17 cellular contexts compared by ENCODE assay signal in genomic region chr20:58655328-58656094, GRCh38. TPM values are rescaled to one million over a fixed set of nuclear protein-coding genes. Genes with fewer than 3 reads are reported as not detected.
DNase-seq lines count a peak whose midpoint lies in the region; ATAC-seq, FAIRE-seq and TF ChIP-seq lines count a peak whose summit lies in the region.
"Had no signal": no experiment of that assay in that cellular context is flagged by ENCODE, and none has a peak within 500 bp of the region (broad histone marks: within the 10 kb centered on the region; RNA-seq: fewer than 3 reads in every experiment).

No MANE protein-coding gene starts in this region.

- H3K4me3 Mint-ChIP-seq in T-helper 2 cell treated with Interferon-gamma antibody and Interleukin-4, amounts not matched to agents 5 μg/mL and 100 μg/mL, for 36 hours: peak overlapping the region; percentile 78
- H3K4me3 Mint-ChIP-seq in neural crest cell: peak overlapping the region; percentile 68

- no peaks in the 10 kb centered on the region for H3K27me3 Mint-ChIP-seq in T-helper 2 cell treated with Interferon-gamma antibody and Interleukin-4, amounts not matched to agents 5 μg/mL and 100 μg/mL, for 36 hours (ENCODE audit: low read depth)
- H3K27me3 Mint-ChIP-seq in neural crest cell (ENCODE audit: low read depth): no peaks in the 10 kb centered on the region

- H3K4me1 ChIP-seq in Loucy (ENCODE audit: insufficient read depth, low read length, poor library complexity, severe bottlenecking): peaks cover 64% of the 10 kb centered on the region
- H3K4me1 ChIP-seq in GM12878 (ENCODE audit: control insufficient read depth, insufficient read depth, low read length): peaks cover 8% of the 10 kb centered on the region

- H3K36me3 ChIP-seq in Loucy (ENCODE audit: insufficient read depth, low read length) (no peaks in the 10 kb centered on the region), GM12878 (ENCODE audit: control insufficient read depth in 2 of 2, insufficient read depth in 2 of 2, low read length in 1 of 2) (peaks cover 0 to 13% of the 10 kb centered on the region in 2 experiments; a peak in 2 of 4 replicates)

- H3K4me1 Mint-ChIP-seq in T-helper 2 cell treated with Interferon-gamma antibody and Interleukin-4, amounts not matched to agents 5 μg/mL and 100 μg/mL, for 36 hours (ENCODE audit: low read depth): peaks cover 46% of the 10 kb centered on the region
- H3K4me1 Mint-ChIP-seq in neural crest cell: peaks cover 47% of the 10 kb centered on the region

- H3K79me2 ChIP-seq in Loucy (ENCODE audit: insufficient read depth, low read length) (peaks cover 94% of the 10 kb centered on the region), GM12878 (ENCODE audit: control insufficient read depth, insufficient read depth, low read length) (peaks cover 96% of the 10 kb centered on the region)

- in situ Hi-C loops in GM12878 (cut with MboI): loop anchor here (10.0 to 25.0 kb wide), 3 partner anchors 261 to 1268 kb away; partner anchors contain the start of genes PRELID3B and RBM38

- CTCF ChIA-PET in GM12878 (lab: Yijun Ruan, JAX): interaction anchor here (1.0 to 2.0 kb wide), 4 partner anchors 8 to 418 kb away, joined by 3 to 7 read pairs (median 4); no protein-coding TSS in a partner anchor

- DNase-seq in T-helper 2 cell treated with Interferon-gamma antibody and Interleukin-4, amounts not matched to agents 5 μg/mL and 100 μg/mL, for 36 hours (ENCODE audit: low spot score): no peak
- no peak for DNase-seq in T-helper 2 cell
- no peak for DNase-seq in GM12878 (ENCODE audit: low read depth, low spot score)
- no peak for DNase-seq in neural crest cell (ENCODE audit: low read depth, low spot score)
- DNase-seq in effector CD8-positive, alpha-beta T cell (lab: John Stamatoyannopoulos, UW): no peak
- no peak for DNase-seq in NCI-H2171 (lab: John Stamatoyannopoulos, UW)
- no peak for DNase-seq in NCI-H82 treated with DMSO at 0.1 percent for 48 hours (lab: John Stamatoyannopoulos, UW; ENCODE audit: unreplicated experiment)
- DNase-seq: activated CD8-positive, alpha-beta memory T cell treated with anti-CD3 and anti-CD28 coated beads, Interleukin-2, amount 50 U/mL, for 4 hours; DMS153; kidney; NCI-H1105; occipital lobe; stimulated activated naive CD4-positive, alpha-beta T cell treated with Interleukin-2 at 50 U/mL for 16 hours; SW 1271 had no signal

- no peaks in the 10 kb centered on the region for H3F3A ChIP-seq in Loucy (ENCODE audit: low read depth)

- no peak for FAIRE-seq in GM12878 (lab: Jason Lieb, UNC)
- FAIRE-seq: A204.1, kidney had no signal

- TF ChIP-seq CTCF in Loucy (conservative IDR thresholded peaks at IDR 0.05; ENCODE audit: low read length) (no peak), GM12878 (IDR thresholded peaks at IDR 0.05 in 2 of 3, conservative IDR thresholded peaks at IDR 0.05 in 1 of 3; ENCODE audit: control insufficient read depth in 2 of 3, extremely low read depth in 1 of 3, insufficient read depth in 1 of 3, low read depth in 3 of 3, low read length in 3 of 3) (no peak), neural crest cell (conservative IDR thresholded peaks at IDR 0.05) (no peak)

- peak overlapping the region; percentile 23 for H3K27ac Mint-ChIP-seq in T-helper 2 cell treated with Interferon-gamma antibody and Interleukin-4, amounts not matched to agents 5 μg/mL and 100 μg/mL, for 36 hours
- H3K27ac Mint-ChIP-seq in neural crest cell (ENCODE audit: unreplicated experiment): no peak overlapping the region

- no peaks in the 10 kb centered on the region for H3K9me3 ChIP-seq in Loucy (ENCODE audit: insufficient read depth, low read depth, low read length)
- H3K9me3 ChIP-seq in GM12878 (replicated peaks; ENCODE audit: control insufficient read depth, insufficient read depth, low read length): no peaks in the 10 kb centered on the region

- no peak for TF ChIP-seq POLR2A in GM12878 (IDR thresholded peaks at IDR 0.05; ENCODE audit: low read depth, low read length)

- H3K27ac ChIP-seq in GM12878 (ENCODE audit: control insufficient read depth, insufficient read depth): peak overlapping the region; percentile 43; the same call in 1 of the 2 replicates
- H3K27ac ChIP-seq: HL-60 had no signal

- H4K20me1 ChIP-seq in Loucy (ENCODE audit: insufficient read depth, low read length, poor library complexity, severe bottlenecking): peaks cover 87% of the 10 kb centered on the region
- H4K20me1 ChIP-seq in GM12878 (ENCODE audit: control insufficient read depth, insufficient read depth): no peaks in the 10 kb centered on the region

- no peak overlapping the region for H2AFZ ChIP-seq in Loucy (ENCODE audit: low read length)
- no peak overlapping the region for H2AFZ ChIP-seq in GM12878 (ENCODE audit: control insufficient read depth, low read depth, low read length)

- H3K4me3 ChIP-seq in Loucy (ENCODE audit: low read length, poor library complexity, severe bottlenecking) (peak overlapping the region; percentile 91), GM12878 (peak overlapping the region; percentile 53)

- no peak for ATAC-seq in GM12878

- no peaks in the 10 kb centered on the region for H3K9me3 Mint-ChIP-seq in T-helper 2 cell treated with Interferon-gamma antibody and Interleukin-4, amounts not matched to agents 5 μg/mL and 100 μg/mL, for 36 hours
- H3K9me3 Mint-ChIP-seq in neural crest cell: no peaks in the 10 kb centered on the region

- H3K36me3 Mint-ChIP-seq in T-helper 2 cell treated with Interferon-gamma antibody and Interleukin-4, amounts not matched to agents 5 μg/mL and 100 μg/mL, for 36 hours (ENCODE audit: low read depth): peaks cover 49% of the 10 kb centered on the region
- H3K36me3 Mint-ChIP-seq in neural crest cell (ENCODE audit: low read depth): no peaks in the 10 kb centered on the region

- WGBS in GM12878 (ENCODE audit: insufficient coverage, insufficient replicate concordance, low lambda C conversion rate, missing lambda C conversion rate): 81% methylated on average over 6 of the region's 6 CpGs

- POLR2A ChIA-PET in GM12878 (lab: Charles Lee): interaction anchor here (0.5 to 1.2 kb wide), 3 partner anchors 11 to 404 kb away, joined by 3 read pairs; no protein-coding TSS in a partner anchor

- intact Hi-C loops in GM12878 (cut with micrococcal nuclease; ENCODE audit: unreplicated experiment): loop anchor here (10.0 kb wide), 3 partner anchors 329 to 379 kb away; partner anchors contain the start of genes ATP5F1E, NELFCD and RAB22A

- no peak for TF ChIP-seq EP300 in GM12878 (IDR thresholded peaks at IDR 0.05; ENCODE audit: borderline replicate concordance in 1 of 2, control insufficient read depth in 1 of 2, low read depth in 2 of 2, low read length in 2 of 2)

- no TSS peak for BruUV-seq in GM12878 (replicated peaks; lab: Mats Ljungman, UMichigan)

- H3K4me2 ChIP-seq in Loucy (ENCODE audit: low read depth, low read length, poor library complexity, severe bottlenecking) (peak overlapping the region; percentile 95), GM12878 (ENCODE audit: control insufficient read depth, insufficient read depth) (peak overlapping the region; percentile 83)

- H3K27me3 ChIP-seq in Loucy (ENCODE audit: insufficient read depth, low read length, poor library complexity, severe bottlenecking): no peaks in the 10 kb centered on the region
- no peaks in the 10 kb centered on the region for H3K27me3 ChIP-seq in GM12878 (replicated peaks in 1 of 2; ENCODE audit: control insufficient read depth in 2 of 2, insufficient read depth in 2 of 2, low read length in 1 of 2)

- TF ChIP-seq RAD21 in GM12878 (IDR thresholded peaks at IDR 0.05; ENCODE audit: insufficient read depth, low read depth, low read length): no peak

- H3K9me2 ChIP-seq in Loucy (replicated peaks; ENCODE audit: low read depth, low read length): no peaks in the 10 kb centered on the region

- peak overlapping the region; percentile 91 for H3K9ac ChIP-seq in Loucy (ENCODE audit: low read depth, low read length, poor library complexity, severe bottlenecking)
- peak overlapping the region; percentile 46 for H3K9ac ChIP-seq in GM12878 (ENCODE audit: control insufficient read depth, insufficient read depth, low read length)

- RAD21 ChIA-PET in GM12878 (lab: Charles Lee; ENCODE audit: unreplicated experiment): interaction anchor here (1.1 kb wide), 1 partner anchor 197 kb away, joined by 3 read pairs; no protein-coding TSS in a partner anchor

- SMC1A ChIA-PET in GM12878 (lab: Charles Lee; ENCODE audit: uncharacterized antibody, unreplicated experiment): interaction anchor here (0.6 to 3.1 kb wide), 7 partner anchors 9 to 420 kb away, joined by 3 to 17 read pairs (median 3); no protein-coding TSS in a partner anchor

RNA-seq across cellular contexts. Expression of gene STX16, which starts 4.4 kb away (rescaled TPM):
- total RNA-seq in GM12878 (2013; cell fraction: nucleolus; rRNA removed): 111 and 113 TPM in 2 replicates
- 18.7 and 22.8 TPM in 2 replicates for total RNA-seq in GM12878 (2014; rRNA removed)
- total RNA-seq in GM12878 (2014; rRNA removed; fragmentation: Illumina TruSeq; extraction: Trizol): 21.7 and 22.4 TPM in 2 replicates
- 44.9 and 49.4 TPM in 2 replicates for total RNA-seq in GM12878 (2021)
- 36.0 TPM for polyA plus RNA-seq in GM12878 (2011; ENCODE audit: low read depth)
- 66.6 and 83.2 TPM in 2 replicates for polyA plus RNA-seq in GM12878 (2011; rRNA removed)
- polyA plus RNA-seq in GM12878 (2011; cell fraction: cytosol; rRNA removed): 46.1 and 49.4 TPM in 2 replicates
- polyA plus RNA-seq in GM12878 (2011; cell fraction: nucleus; rRNA removed): 110 and 121 TPM in 2 replicates
- polyA plus RNA-seq in GM12878 (2012): 51.8 and 60.4 TPM in 2 replicates
- polyA plus RNA-seq in GM12878 (2014; fragmentation: Illumina TruSeq; extraction: Trizol): 54.4 and 66.8 TPM in 2 replicates
- 10 to 100 TPM in 1 of 2 experiments, 1 to 10 TPM in 1; 6.3 to 11.1 TPM for polyA plus RNA-seq in GM12878 (2014; fragmentation: Nextera tagmentation; extraction: Ambion mirVana)
- polyA plus RNA-seq in GM12878 (2014; rRNA removed): 64.3 and 68.4 TPM in 2 replicates
- polyA plus RNA-seq in GM12878 (2016; fragmentation: Nextera tagmentation; extraction: Ambion mirVana): 10 to 100 TPM; 34.9 to 36.7 TPM
- polyA minus RNA-seq in GM12878 (2011; rRNA and poly(A)+ RNA removed): 24.7 and 43.2 TPM in 2 replicates
- 8.6 and 18.4 TPM in 2 replicates for polyA minus RNA-seq in GM12878 (2011; cell fraction: cytosol; rRNA and poly(A)+ RNA removed)
- 21.6 and 32.1 TPM in 2 replicates for polyA minus RNA-seq in GM12878 (2011; cell fraction: nucleus; rRNA and poly(A)+ RNA removed)
- 57.3 and 58.7 TPM in 2 replicates for total RNA-seq in neural crest cell

RNA-seq across cellular contexts. Expression of gene NPEPL1, which starts 37.1 kb away (rescaled TPM):
- 28.9 and 36.2 TPM in 2 replicates for total RNA-seq in GM12878 (2013; cell fraction: nucleolus; rRNA removed)
- total RNA-seq in GM12878 (2014; rRNA removed) (12.2 and 14.1 TPM in 2 replicates), GM12878 (2014; rRNA removed; fragmentation: Illumina TruSeq; extraction: Trizol) (8.0 and 9.0 TPM in 2 replicates), GM12878 (2021) (19.5 and 21.3 TPM in 2 replicates), neural crest cell (32.0 and 34.0 TPM in 2 replicates)
- 8.5 TPM for polyA plus RNA-seq in GM12878 (2011; ENCODE audit: low read depth)
- polyA plus RNA-seq in GM12878 (2011; rRNA removed) (1.8 and 3.1 TPM in 2 replicates), GM12878 (2014; fragmentation: Illumina TruSeq; extraction: Trizol) (1.6 and 6.1 TPM in 2 replicates), GM12878 (2014; fragmentation: Nextera tagmentation; extraction: Ambion mirVana) (under 1 TPM; 0.08 to 0.80 TPM), GM12878 (2014; rRNA removed) (20.0 and 23.1 TPM in 2 replicates), GM12878 (2016; fragmentation: Nextera tagmentation; extraction: Ambion mirVana) (10 to 100 TPM; 11.4 to 13.1 TPM)
- 2.6 and 4.7 TPM in 2 replicates for polyA plus RNA-seq in GM12878 (2011; cell fraction: cytosol; rRNA removed)
- polyA plus RNA-seq in GM12878 (2011; cell fraction: nucleus; rRNA removed): 94.4 and 121 TPM in 2 replicates
- polyA plus RNA-seq in GM12878 (2012): 24.8 and 27.2 TPM in 2 replicates
- polyA minus RNA-seq in GM12878 (2011; rRNA and poly(A)+ RNA removed): 0.88 and 3.5 TPM in 2 replicates
- 1.6 and 3.2 TPM in 2 replicates for polyA minus RNA-seq in GM12878 (2011; cell fraction: cytosol; rRNA and poly(A)+ RNA removed)
- 11.4 and 21.0 TPM in 2 replicates for polyA minus RNA-seq in GM12878 (2011; cell fraction: nucleus; rRNA and poly(A)+ RNA removed)
